15 cellular contexts compared by ENCODE assay signal in the genomic region with DNA sequence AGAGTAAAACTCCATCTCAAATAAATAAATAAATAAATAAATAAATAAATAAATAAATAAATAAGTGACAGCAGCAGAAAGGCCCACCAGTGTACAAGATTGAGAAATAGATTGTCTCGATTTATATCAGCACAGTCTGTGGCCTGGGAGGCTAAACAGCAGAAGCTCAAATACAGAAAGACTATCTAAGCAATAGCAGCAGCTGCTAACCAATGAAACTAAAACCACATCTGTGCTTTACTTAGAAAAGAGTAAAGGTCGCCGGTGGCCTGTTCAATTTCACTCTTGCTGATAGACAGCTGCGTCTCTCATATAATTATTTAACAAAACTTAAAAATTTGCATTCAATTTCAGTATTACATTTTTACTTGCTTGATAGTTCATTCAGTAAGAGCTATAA.
A peak's percentile ranks its signal among the peaks of the same experiment; 100 is the strongest.
DNase-seq lines count a peak whose midpoint lies in the region; ATAC-seq and TF ChIP-seq lines count a peak whose summit lies in the region.
"Had no signal": no experiment of that assay in that cellular context is flagged by ENCODE, and none has a peak within 500 bp of the region (broad histone marks: within the 10 kb centered on the region; RNA-seq: fewer than 3 reads in every experiment).

No MANE protein-coding gene starts in this region.

- H3K4me3 Mint-ChIP-seq in endothelial cell (ENCODE audit: unreplicated experiment): no peak overlapping the region
- no peak overlapping the region for H3K4me3 Mint-ChIP-seq in glutamatergic neuron (ENCODE audit: unreplicated experiment)
- H3K4me3 Mint-ChIP-seq: activated CD4-positive, alpha-beta memory T cell treated with anti-CD3 and anti-CD28 coated beads, Interleukin-2, amount 10 ng/mL, durations not matched to agents 7 days and 5 days; immature natural killer cell had no signal

- ATAC-seq in GM19395 (IDR thresholded peaks at IDR 0.05; ENCODE audit: unreplicated experiment) (peak; percentile 99), HG02759 (IDR thresholded peaks at IDR 0.05; ENCODE audit: unreplicated experiment) (peak; percentile 98), HG03432 (IDR thresholded peaks at IDR 0.05; ENCODE audit: unreplicated experiment) (peak; percentile 86)
- ATAC-seq: HCT116 had no signal

- H3K4me1 Mint-ChIP-seq in endothelial cell (ENCODE audit: unreplicated experiment) (no peaks in the 10 kb centered on the region), glutamatergic neuron (ENCODE audit: low read depth, unreplicated experiment) (peaks cover 8% of the 10 kb centered on the region)
- H3K4me1 Mint-ChIP-seq: activated CD4-positive, alpha-beta memory T cell treated with anti-CD3 and anti-CD28 coated beads, Interleukin-2, amount 10 ng/mL, durations not matched to agents 7 days and 5 days; immature natural killer cell had no signal

- H3K27ac Mint-ChIP-seq in endothelial cell (ENCODE audit: unreplicated experiment): no peak overlapping the region
- H3K27ac Mint-ChIP-seq in glutamatergic neuron (ENCODE audit: unreplicated experiment): no peak overlapping the region
- H3K27ac Mint-ChIP-seq: activated CD4-positive, alpha-beta memory T cell treated with anti-CD3 and anti-CD28 coated beads, Interleukin-2, amount 10 ng/mL, durations not matched to agents 7 days and 5 days; immature natural killer cell had no signal

- no peak for TF ChIP-seq CTCF in GM13977 (IDR thresholded peaks at IDR 0.05; ENCODE audit: extremely low read depth, insufficient read depth, missing control alignments)
- no peak for TF ChIP-seq CTCF in endothelial cell (IDR thresholded peaks at IDR 0.05; ENCODE audit: unreplicated experiment)
- TF ChIP-seq CTCF in glutamatergic neuron (IDR thresholded peaks at IDR 0.05; ENCODE audit: partially characterized antibody, unreplicated experiment): no peak

- in situ Hi-C loops in GM13977 (cut with MboI; ENCODE audit: low pct_unique_long_range_greater_than_20kb, low sequenced_read_pairs, unreplicated experiment): no loop called here
- in situ Hi-C loops in KBM-7 (cut with MboI; ENCODE audit: low pct_unique_long_range_greater_than_20kb, low sequenced_read_pairs): no loop called here

- H3K36me3 Mint-ChIP-seq in endothelial cell (ENCODE audit: low read depth, unreplicated experiment) (no peaks in the 10 kb centered on the region), glutamatergic neuron (ENCODE audit: unreplicated experiment) (no peaks in the 10 kb centered on the region)

- DNase-seq in GM13977 (ENCODE audit: low spot score) (peak; percentile 20), endothelial cell (ENCODE audit: low spot score) (no peak), KBM-7 (no peak), NCI-H1694 treated with DMSO at 0.1 percent for 48 hours (lab: John Stamatoyannopoulos, UW) (no peak), glutamatergic neuron (no peak)
- DNase-seq: activated CD4-positive, alpha-beta memory T cell treated with anti-CD3 and anti-CD28 coated beads, Interleukin-2, amount 10 ng/mL, durations not matched to agents 7 days and 5 days; activated gamma-delta T cell treated with Interleukin-2 at 50 U/mL for 16 hours; immature natural killer cell; midbrain; NCI-H1417; NCI-H526 had no signal

- H3K9me3 Mint-ChIP-seq in endothelial cell (ENCODE audit: unreplicated experiment) (no peaks in the 10 kb centered on the region), glutamatergic neuron (ENCODE audit: unreplicated experiment) (no peaks in the 10 kb centered on the region)
- H3K9me3 Mint-ChIP-seq: activated CD4-positive, alpha-beta memory T cell treated with anti-CD3 and anti-CD28 coated beads, Interleukin-2, amount 10 ng/mL, durations not matched to agents 7 days and 5 days had no signal

- H3K27me3 Mint-ChIP-seq in endothelial cell (ENCODE audit: unreplicated experiment): no peaks in the 10 kb centered on the region
- peaks cover 2% of the 10 kb centered on the region for H3K27me3 Mint-ChIP-seq in glutamatergic neuron (ENCODE audit: unreplicated experiment)
- H3K27me3 Mint-ChIP-seq: activated CD4-positive, alpha-beta memory T cell treated with anti-CD3 and anti-CD28 coated beads, Interleukin-2, amount 10 ng/mL, durations not matched to agents 7 days and 5 days had no signal
